In genomic region chr2:134911386-134911785, GRCh38 we compare ENCODE assay signal across 25 cellular contexts.
"Had no signal": no experiment of that assay in that cellular context is flagged by ENCODE, and none has a peak within 500 bp of the region (broad histone marks: within the 10 kb centered on the region; RNA-seq: fewer than 3 reads in every experiment).

No MANE protein-coding gene starts in this region.

- H3K4me3 Mint-ChIP-seq: memory B cell; naive thymus-derived CD4-positive, alpha-beta T cell; natural killer cell treated with Interleukin-12 subunit alpha and Interleukin-12 subunit beta and Interleukin-15 and Interleukin-18, amount 100 ng/mL, for 72 hours; stimulated activated effector memory CD8-positive, alpha-beta T cell treated with anti-CD3 and anti-CD28 coated beads, Interleukin-12 subunit alpha, Interleukin-12 subunit beta, amount 100 ng/mL, for 72 hours; stimulated activated naive CD8-positive, alpha-beta T cell treated with anti-CD3 and anti-CD28 coated beads, Interleukin-15, Interleukin-2, amounts not matched to agents 100 ng/mL and 50 ng/mL, for 24 hours; type B pancreatic cell had no signal

- H3K36me3 Mint-ChIP-seq: natural killer cell treated with Interleukin-12 subunit alpha and Interleukin-12 subunit beta and Interleukin-15 and Interleukin-18, amount 100 ng/mL, for 72 hours; stimulated activated effector memory CD8-positive, alpha-beta T cell treated with anti-CD3 and anti-CD28 coated beads, Interleukin-12 subunit alpha, Interleukin-12 subunit beta, amount 100 ng/mL, for 72 hours had no signal

- DNase-seq: islet precursor cell; left ventricle myocardium inferior; midbrain; mucosa of descending colon; naive thymus-derived CD4-positive, alpha-beta T cell; ovary; right lobe of liver; stimulated activated CD4-positive, alpha-beta T cell treated with anti-CD3 and anti-CD28 coated beads, Interleukin-12 subunit alpha, Interleukin-12 subunit beta, amount 100 ng/mL, for 4 hours; stimulated activated CD4-positive, alpha-beta T cell treated with anti-CD3 and anti-CD28 coated beads, Interleukin-15, amount 100 ng/mL, for 24 hours; stimulated activated CD4-positive, alpha-beta T cell treated with anti-CD3 and anti-CD28 coated beads, Interleukin-2, amount 100 ng/mL, for 24 hours; stimulated activated CD4-positive, alpha-beta T cell treated with anti-CD3 and anti-CD28 coated beads, Interleukin-4, amount 100 ng/mL, for 24 hours; stimulated activated naive CD4-positive, alpha-beta T cell; tibial artery; uterus had no signal

- H3K27me3 ChIP-seq: hepatocyte, ovary, right atrium auricular region, right lobe of liver, suprapubic skin, tibial artery, uterus had no signal

- H3K9me3 ChIP-seq: mucosa of descending colon, ovary, right lobe of liver, suprapubic skin, thoracic aorta, uterus had no signal

- H3K36me3 ChIP-seq: left ventricle myocardium inferior, ovary, right atrium auricular region, right lobe of liver, suprapubic skin, thoracic aorta, tibial artery, uterus had no signal

- H3K27me3 Mint-ChIP-seq: memory B cell; progenitor cell of endocrine pancreas; stimulated activated naive CD8-positive, alpha-beta T cell treated with anti-CD3 and anti-CD28 coated beads, Interleukin-15, Interleukin-2, amounts not matched to agents 100 ng/mL and 50 ng/mL, for 24 hours had no signal

- H3K4me1 ChIP-seq: left ventricle myocardium inferior, right atrium auricular region, right lobe of liver, suprapubic skin, tibial artery, uterus had no signal

- H3K4me2 ChIP-seq: hepatocyte had no signal

- H2AFZ ChIP-seq: hepatocyte had no signal

- H3K4me3 ChIP-seq: hepatocyte, left ventricle myocardium inferior, lung, mucosa of descending colon, ovary, right atrium auricular region, right lobe of liver, suprapubic skin, thoracic aorta, tibial artery, uterus had no signal

- ATAC-seq: mucosa of descending colon; naive thymus-derived CD4-positive, alpha-beta T cell; natural killer cell treated with Interleukin-12 subunit alpha and Interleukin-12 subunit beta and Interleukin-15 and Interleukin-18, amount 100 ng/mL, for 72 hours; right lobe of liver; stimulated activated effector memory CD8-positive, alpha-beta T cell treated with anti-CD3 and anti-CD28 coated beads, Interleukin-12 subunit alpha, Interleukin-12 subunit beta, amount 100 ng/mL, for 72 hours had no signal

- H3K4me1 Mint-ChIP-seq: stimulated activated effector memory CD8-positive, alpha-beta T cell treated with anti-CD3 and anti-CD28 coated beads, Interleukin-12 subunit alpha, Interleukin-12 subunit beta, amount 100 ng/mL, for 72 hours had no signal

- H3K27ac ChIP-seq: hepatocyte, left ventricle myocardium inferior, ovary, right atrium auricular region, right lobe of liver, suprapubic skin, thoracic aorta, tibial artery, uterus had no signal

- H3K27ac Mint-ChIP-seq: memory B cell; naive thymus-derived CD4-positive, alpha-beta T cell; natural killer cell treated with Interleukin-12 subunit alpha and Interleukin-12 subunit beta and Interleukin-15 and Interleukin-18, amount 100 ng/mL, for 72 hours; progenitor cell of endocrine pancreas; stimulated activated effector memory CD8-positive, alpha-beta T cell treated with anti-CD3 and anti-CD28 coated beads, Interleukin-12 subunit alpha, Interleukin-12 subunit beta, amount 100 ng/mL, for 72 hours; stimulated activated naive CD8-positive, alpha-beta T cell treated with anti-CD3 and anti-CD28 coated beads, Interleukin-15, Interleukin-2, amounts not matched to agents 100 ng/mL and 50 ng/mL, for 24 hours; type B pancreatic cell had no signal
